In genomic region chr10:6399241-6399701, GRCh38 we compare ENCODE assay signal across 8 cellular contexts.
DNase-seq lines count a peak whose midpoint lies in the region; ATAC-seq and TF ChIP-seq lines count a peak whose summit lies in the region.

No MANE protein-coding gene starts in this region.

- H3K27me3 Mint-ChIP-seq in stimulated activated naive B cell treated with anti-CD40 and anti-IgM and Interleukin-4, amounts not matched to agents 10 μg/mL and 1 μg/mL and 100 μg/mL, for 72 hours: peaks cover 10 to 14% of the 10 kb centered on the region in 2 donors

- intact Hi-C loops in heart right ventricle (cut with DNase I): no loop called here

- no peaks in the 10 kb centered on the region for H3K9me3 ChIP-seq in heart right ventricle

- DNase-seq in HT1080 (ENCODE audit: low read depth) (peak; percentile 41), SKM-1 treated with dmso at 0.1 percent for 144 hours (lab: John Stamatoyannopoulos, UW; ENCODE audit: unreplicated experiment) (peak; percentile 59), heart right ventricle (peak in 1 of 2 donors; percentile 48), NCI-H82 treated with DMSO at 0.1 percent for 48 hours (lab: John Stamatoyannopoulos, UW; ENCODE audit: unreplicated experiment) (no peak), foreskin keratinocyte (no peak), DMS79 (lab: John Stamatoyannopoulos, UW) (no peak), DMS153 treated with DMSO at 0.1 percent for 48 hours (lab: John Stamatoyannopoulos, UW; ENCODE audit: unreplicated experiment) (no peak)
- no peak for DNase-seq in stimulated activated naive B cell treated with anti-CD40 and anti-IgM and Interleukin-4, amounts not matched to agents 10 μg/mL and 1 μg/mL and 100 μg/mL, for 72 hours

- H3K27ac ChIP-seq in heart right ventricle: peak overlapping the region in 2 of 10 donors; percentile 20 to 87
- no peak overlapping the region for H3K27ac ChIP-seq in foreskin keratinocyte

- peak in 6 of 8 donors; percentile 28 to 50 (median 31) for ATAC-seq in heart right ventricle
- no peak for ATAC-seq in stimulated activated naive B cell treated with anti-CD40 and anti-IgM and Interleukin-4, amounts not matched to agents 10 μg/mL and 1 μg/mL and 100 μg/mL, for 72 hours (replicated peaks)
- ATAC-seq in foreskin keratinocyte: no peak

- H3K9me3 Mint-ChIP-seq in stimulated activated naive B cell treated with anti-CD40 and anti-IgM and Interleukin-4, amounts not matched to agents 10 μg/mL and 1 μg/mL and 100 μg/mL, for 72 hours: no peaks in the 10 kb centered on the region

- peaks cover 0 to 60% (median 8%) of the 10 kb centered on the region in 9 donors for H3K4me1 ChIP-seq in heart right ventricle
- H3K4me1 ChIP-seq in foreskin keratinocyte: peaks cover 7% of the 10 kb centered on the region

- no peaks in the 10 kb centered on the region for H3K36me3 Mint-ChIP-seq in stimulated activated naive B cell treated with anti-CD40 and anti-IgM and Interleukin-4, amounts not matched to agents 10 μg/mL and 1 μg/mL and 100 μg/mL, for 72 hours

- no peaks in the 10 kb centered on the region for H3K36me3 ChIP-seq in heart right ventricle

- H3K4me3 ChIP-seq in heart right ventricle: no peak overlapping the region

- H3K27ac Mint-ChIP-seq in stimulated activated naive B cell treated with anti-CD40 and anti-IgM and Interleukin-4, amounts not matched to agents 10 μg/mL and 1 μg/mL and 100 μg/mL, for 72 hours: peak overlapping the region; percentile 48

- H3K4me3 Mint-ChIP-seq in stimulated activated naive B cell treated with anti-CD40 and anti-IgM and Interleukin-4, amounts not matched to agents 10 μg/mL and 1 μg/mL and 100 μg/mL, for 72 hours: no peak overlapping the region

- 75 to 88% methylated on average over 4 of the region's 4 CpGs for WGBS in heart right ventricle, 2 donors

- TF ChIP-seq CTCF in heart right ventricle (IDR thresholded peaks at IDR 0.05): no peak
- TF ChIP-seq CTCF in foreskin keratinocyte (conservative IDR thresholded peaks at IDR 0.05): no peak

- H3K4me1 Mint-ChIP-seq in stimulated activated naive B cell treated with anti-CD40 and anti-IgM and Interleukin-4, amounts not matched to agents 10 μg/mL and 1 μg/mL and 100 μg/mL, for 72 hours: peaks cover 18 to 42% of the 10 kb centered on the region in 2 donors

- H3K27me3 ChIP-seq in heart right ventricle: no peaks in the 10 kb centered on the region
- peaks cover 9% of the 10 kb centered on the region for H3K27me3 ChIP-seq in foreskin keratinocyte

Comparison
In these comparisons a context has a peak if more than half of its experiments do, and no peak if none do; other contexts are left out.
1. DNase-seq: peak in HT1080 (single experiment) and SKM-1 treated with dmso at 0.1 percent for 144 hours (single experiment); none in stimulated activated naive B cell treated with anti-CD40 and anti-IgM and Interleukin-4, amounts not matched to agents 10 μg/mL and 1 μg/mL and 100 μg/mL, for 72 hours (single experiment), NCI-H82 treated with DMSO at 0.1 percent for 48 hours (single experiment), foreskin keratinocyte (0 of 2), DMS79 (single experiment) and DMS153 treated with DMSO at 0.1 percent for 48 hours (single experiment).
2. ATAC-seq: peak in heart right ventricle (6 of 8); none in stimulated activated naive B cell treated with anti-CD40 and anti-IgM and Interleukin-4, amounts not matched to agents 10 μg/mL and 1 μg/mL and 100 μg/mL, for 72 hours (0 of 2) and foreskin keratinocyte (single experiment).